Comparison of ENCODE assay signal across 1 cellular context in genomic region chr5:179759961-179760541, GRCh38.
TF ChIP-seq lines count a peak whose summit lies in the region.

No MANE protein-coding gene starts in this region.

TF ChIP-seq in HepG2, 621 proteins besides CTCF, POLR2A, EP300 and RAD21:
- no peak for TF ChIP-seq SMAD9 (CRISPR knock-in tag; IDR thresholded peaks at IDR 0.05)
- no peak for TF ChIP-seq HMGXB3 (CRISPR knock-in tag; IDR thresholded peaks at IDR 0.05; ENCODE audit: borderline replicate concordance)
- no peak for TF ChIP-seq FOXK1 (CRISPR knock-in tag; IDR thresholded peaks at IDR 0.05; ENCODE audit: borderline replicate concordance, low read depth)
- no peak for TF ChIP-seq ZNF253 (CRISPR knock-in tag; IDR thresholded peaks at IDR 0.05; ENCODE audit: borderline replicate concordance)
- TF ChIP-seq ZNF407 (CRISPR knock-in tag; IDR thresholded peaks at IDR 0.05; ENCODE audit: not compliant biosample characterization), result no peak
- TF ChIP-seq THAP7 (CRISPR knock-in tag; IDR thresholded peaks at IDR 0.05), result no peak
- TF ChIP-seq PHF8 (CRISPR knock-in tag; IDR thresholded peaks at IDR 0.05), result no peak
- no peak for TF ChIP-seq ZNF792 (CRISPR knock-in tag; IDR thresholded peaks at IDR 0.05)
